8 cellular contexts compared by ENCODE assay signal in the genomic region with DNA sequence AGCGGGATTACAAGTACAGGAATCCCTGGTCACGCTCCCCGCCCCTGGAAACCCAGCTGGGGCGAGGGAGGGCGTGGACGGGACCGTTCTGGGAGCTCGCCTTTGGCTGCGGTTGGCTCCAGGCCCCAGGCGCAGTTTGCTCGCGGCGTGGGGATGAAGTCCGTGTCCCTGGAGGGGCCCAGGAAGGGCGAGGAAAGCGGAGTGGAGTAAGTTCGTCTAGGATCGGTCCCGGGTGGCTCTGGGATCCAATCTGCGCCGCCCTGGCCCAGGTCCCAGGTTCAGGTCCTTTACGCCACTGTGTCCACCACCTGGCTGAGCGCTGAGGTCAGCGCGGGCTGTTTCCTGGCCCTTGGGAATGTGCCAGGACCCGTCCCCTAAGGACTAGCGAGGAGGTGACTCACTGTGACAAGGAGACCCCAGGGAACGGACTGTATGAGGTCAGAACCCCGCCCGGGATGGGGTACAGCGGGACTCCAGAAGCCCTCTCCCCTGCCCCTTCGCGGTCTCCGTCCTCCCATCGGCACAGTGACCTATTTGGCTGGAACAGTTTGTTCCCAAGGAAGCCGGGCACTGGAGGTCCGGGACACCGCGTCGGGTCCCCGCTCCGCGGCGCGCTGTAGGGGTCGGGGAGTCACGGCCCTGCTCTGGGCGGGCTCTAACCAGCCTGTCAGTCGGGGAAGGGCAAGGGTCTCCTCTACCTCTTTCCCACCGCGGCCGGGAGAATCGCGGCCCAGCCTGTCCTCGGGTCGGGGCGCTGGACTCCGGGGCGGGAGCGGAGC. TPM values are rescaled to one million over a fixed set of nuclear protein-coding genes. Genes with fewer than 3 reads are reported as not detected.
DNase-seq lines count a peak whose midpoint lies in the region; ATAC-seq lines count a peak whose summit lies in the region.

No MANE protein-coding gene starts in this region.

- H3K27me3 Mint-ChIP-seq in activated naive CD8-positive, alpha-beta T cell treated with anti-CD3 and anti-CD28 coated beads, Interleukin-2, amount 10 ng/mL, durations not matched to agents 7 days and 5 days = no peaks in the 10 kb centered on the region

- H3K27ac Mint-ChIP-seq in activated naive CD8-positive, alpha-beta T cell treated with anti-CD3 and anti-CD28 coated beads, Interleukin-2, amount 10 ng/mL, durations not matched to agents 7 days and 5 days = peak overlapping the region; percentile 96

- ATAC-seq in activated naive CD8-positive, alpha-beta T cell treated with anti-CD3 and anti-CD28 coated beads, Interleukin-2, amount 10 ng/mL, durations not matched to agents 7 days and 5 days (ENCODE audit: low read depth) = no peak
- ATAC-seq in GM19351 (IDR thresholded peaks at IDR 0.05; ENCODE audit: unreplicated experiment) (no peak), HG03045 (IDR thresholded peaks at IDR 0.05; ENCODE audit: unreplicated experiment) (no peak)

- H3K9me3 Mint-ChIP-seq in activated naive CD8-positive, alpha-beta T cell treated with anti-CD3 and anti-CD28 coated beads, Interleukin-2, amount 10 ng/mL, durations not matched to agents 7 days and 5 days = no peaks in the 10 kb centered on the region

- peak overlapping the region; percentile 99 for H3K4me3 Mint-ChIP-seq in activated naive CD8-positive, alpha-beta T cell treated with anti-CD3 and anti-CD28 coated beads, Interleukin-2, amount 10 ng/mL, durations not matched to agents 7 days and 5 days

- H3K36me3 Mint-ChIP-seq in activated naive CD8-positive, alpha-beta T cell treated with anti-CD3 and anti-CD28 coated beads, Interleukin-2, amount 10 ng/mL, durations not matched to agents 7 days and 5 days = peaks cover 6% of the 10 kb centered on the region

- intact Hi-C loops in cardiac septum (cut with DNase I) = loop anchor here (2.0 to 5.0 kb wide), 3 partner anchors 56 to 168 kb away; partner anchors contain the start of gene STK38
- intact Hi-C loops in posterior vena cava (cut with DNase I) = loop anchor here in 1 of 2 donors (2.0 kb wide), 1 partner anchor 52 kb away; no protein-coding TSS in a partner anchor

- POLR2A ChIA-PET in activated naive CD8-positive, alpha-beta T cell treated with anti-CD3 and anti-CD28 coated beads, Interleukin-2, amount 10 ng/mL, durations not matched to agents 7 days and 5 days (lab: Charles Lee) = interaction anchor here (0.6 to 1.8 kb wide), 16 partner anchors 10 to 256 kb away, joined by 3 to 6 read pairs (median 3); partner anchors contain the start of genes PPIL1 and SRSF3

- peaks cover 49% of the 10 kb centered on the region for H3K4me1 Mint-ChIP-seq in activated naive CD8-positive, alpha-beta T cell treated with anti-CD3 and anti-CD28 coated beads, Interleukin-2, amount 10 ng/mL, durations not matched to agents 7 days and 5 days

- DNase-seq in NCI-H1092 treated with DMSO at 0.1 percent for 48 hours (lab: John Stamatoyannopoulos, UW) = peak; percentile 24
- DNase-seq in NCI-H1092 (lab: John Stamatoyannopoulos, UW) = no peak
- peak; percentile 45 for DNase-seq in NCI-H774 (lab: John Stamatoyannopoulos, UW)
- DNase-seq in activated naive CD8-positive, alpha-beta T cell treated with anti-CD3 and anti-CD28 coated beads, Interleukin-2, amount 10 ng/mL, durations not matched to agents 7 days and 5 days = peak; percentile 61
- peak; percentile 82 for DNase-seq in cardiac septum (ENCODE audit: low spot score)
- DNase-seq in posterior vena cava (ENCODE audit: low spot score) = peak; percentile 92

RNA-seq across cellular contexts. Expression of gene CDKN1A, which starts 0.7 kb away (rescaled TPM):
- 10 to 100 TPM; 25.1 to 25.9 TPM for total RNA-seq in activated naive CD8-positive, alpha-beta T cell treated with anti-CD3 and anti-CD28 coated beads, Interleukin-2, amount 10 ng/mL, durations not matched to agents 7 days and 5 days
- total RNA-seq in cardiac septum (113 TPM), posterior vena cava (100 to 1,000 TPM in 1 of 2 donors, 10 to 100 TPM in 1; 87.4 to 195 TPM)

RNA-seq across cellular contexts. Expression of gene RAB44, which starts 18.4 kb away (rescaled TPM):
- total RNA-seq in activated naive CD8-positive, alpha-beta T cell treated with anti-CD3 and anti-CD28 coated beads, Interleukin-2, amount 10 ng/mL, durations not matched to agents 7 days and 5 days = not detected
- total RNA-seq in cardiac septum = 0.11 TPM
- total RNA-seq in posterior vena cava = under 1 TPM; 0.33 to 0.42 TPM
